ENCODE assay signal across 8 cellular contexts in genomic region chr11:126212089-126212660, GRCh38. TPM values are rescaled to one million over a fixed set of nuclear protein-coding genes. Genes with fewer than 3 reads are reported as not detected.
DNase-seq lines count a peak whose midpoint lies in the region; ATAC-seq and TF ChIP-seq lines count a peak whose summit lies in the region.

No MANE protein-coding gene starts in this region.

- no peaks in the 10 kb centered on the region for H3K79me1 ChIP-seq in neuronal stem cell (ENCODE audit: low read depth, low read length)

- BruUV-seq in Caco-2 (replicated peaks; lab: Mats Ljungman, UMichigan), result TSS peak; percentile 58

- no peaks in the 10 kb centered on the region for H3K27me3 Mint-ChIP-seq in Caco-2 (ENCODE audit: insufficient read depth, unreplicated experiment)

- ATAC-seq in HG03521 (IDR thresholded peaks at IDR 0.05; ENCODE audit: unreplicated experiment), result no peak

- H3K9me3 Mint-ChIP-seq in Caco-2 (ENCODE audit: unreplicated experiment), result no peaks in the 10 kb centered on the region

- no CpG with 5 or more reads among the region's 15 CpGs for WGBS in neuronal stem cell (ENCODE audit: extremely low coverage in 2 of 2, insufficient read length in 2 of 2, insufficient replicate concordance in 1 of 2), 2 donors

- H2BK12ac ChIP-seq in neuronal stem cell (ENCODE audit: low read length), result no peak overlapping the region

- no peak overlapping the region for H2AK5ac ChIP-seq in neuronal stem cell (ENCODE audit: low read depth, low read length)

- peak overlapping the region; percentile 66 for H3K23ac ChIP-seq in neuronal stem cell (ENCODE audit: low read depth, low read length, poor library complexity)

- peak overlapping the region; percentile 85 for H3K4me2 ChIP-seq in neuronal stem cell (ENCODE audit: insufficient read depth, low read length, poor library complexity, severe bottlenecking)

- H3K27me3 ChIP-seq in Caco-2 (replicated peaks; ENCODE audit: control insufficient read depth, insufficient read depth, low read length) (no peaks in the 10 kb centered on the region), endocrine pancreas (ENCODE audit: control insufficient read depth, insufficient read depth, low read length) (no peaks in the 10 kb centered on the region), neuronal stem cell (ENCODE audit: control insufficient read depth in 3 of 3, insufficient read depth in 3 of 3, low read depth in 1 of 3, low read length in 3 of 3) (no peaks in the 10 kb centered on the region)

- no peak overlapping the region for H4K8ac ChIP-seq in neuronal stem cell (ENCODE audit: low read depth, low read length)

- no peak overlapping the region for H2BK15ac ChIP-seq in neuronal stem cell (ENCODE audit: low read length)

- H3K14ac ChIP-seq in neuronal stem cell (ENCODE audit: low read length), result no peak overlapping the region

- H3K36me3 ChIP-seq in Caco-2 (ENCODE audit: control insufficient read depth, insufficient read depth, low read length), result peaks cover 4% of the 10 kb centered on the region; the same call in 1 of the 2 replicates
- H3K36me3 ChIP-seq in endocrine pancreas (ENCODE audit: control insufficient read depth, insufficient read depth, low read length), result no peaks in the 10 kb centered on the region
- H3K36me3 ChIP-seq in neuronal stem cell (replicated peaks in 1 of 2; ENCODE audit: control insufficient read depth in 2 of 2, insufficient read depth in 2 of 2, low read length in 2 of 2), result peaks cover 8 to 30% of the 10 kb centered on the region in 2 donors

- H3K9me3 ChIP-seq in Caco-2, result no peaks in the 10 kb centered on the region
- H3K9me3 ChIP-seq in endocrine pancreas (ENCODE audit: control insufficient read depth, low read length), result no peaks in the 10 kb centered on the region
- H3K9me3 ChIP-seq in neuronal stem cell (replicated peaks in 1 of 2; ENCODE audit: control insufficient read depth in 2 of 2, insufficient read depth in 1 of 2, low read depth in 1 of 2, low read length in 2 of 2), result no peaks in the 10 kb centered on the region

- POLR2A ChIA-PET in Caco-2 (lab: Charles Lee), result interaction anchor here (0.5 to 1.6 kb wide), 12 partner anchors 10 to 1590 kb away, joined by 3 to 8 read pairs (median 4); partner anchors contain the start of genes FOXRED1, PUS3, SRPRA and ST3GAL4

- peak overlapping the region; percentile 95 for H3K4me3 Mint-ChIP-seq in Caco-2 (ENCODE audit: unreplicated experiment)

- CTCF ChIA-PET in Caco-2 (lab: Charles Lee), result interaction anchor here (0.8 to 1.0 kb wide), 2 partner anchors 19 to 269 kb away, joined by 3 to 4 read pairs; no protein-coding TSS in a partner anchor

- TF ChIP-seq CTCF in Caco-2 (IDR thresholded peaks at IDR 0.05; ENCODE audit: insufficient read depth in 1 of 2, low read depth in 1 of 2, low read length in 1 of 2, severe bottlenecking in 1 of 2, unreplicated experiment in 1 of 2) (no peak), NB4 (IDR thresholded peaks at IDR 0.05; ENCODE audit: low read depth, low read length) (no peak)

- H3K9ac ChIP-seq in endocrine pancreas (ENCODE audit: control insufficient read depth, insufficient read depth, low read length) (peak overlapping the region; percentile 79), neuronal stem cell (ENCODE audit: low read depth, low read length, poor library complexity) (peak overlapping the region; percentile 84)

- no peak overlapping the region for H4K91ac ChIP-seq in neuronal stem cell (ENCODE audit: low read depth, low read length, poor library complexity)

- intact Hi-C loops in Caco-2 (cut with micrococcal nuclease; ENCODE audit: unreplicated experiment), result loop anchor here (5.0 kb wide), 1 partner anchor 150 kb away; the partner anchor contains the start of gene CDON

- peak overlapping the region; percentile 69 for H2BK5ac ChIP-seq in neuronal stem cell (ENCODE audit: low read length)

- H3K18ac ChIP-seq in neuronal stem cell (ENCODE audit: low read length), result peak overlapping the region; percentile 15

- no peak overlapping the region for H3K27ac ChIP-seq in neuronal stem cell (replicated peaks; ENCODE audit: low read length)

- H2BK120ac ChIP-seq in neuronal stem cell (ENCODE audit: low read depth, low read length), result no peak overlapping the region

- no peak for DNase-seq in Caco-2
- peak; percentile 16 for DNase-seq in NB4 (ENCODE audit: low read depth)
- DNase-seq in neuronal stem cell (ENCODE audit: low spot score), result no peak
- no peak for DNase-seq in mucosa of gallbladder (ENCODE audit: low spot score)
- DNase-seq in SW480 (ENCODE audit: low spot score), result no peak
- DNase-seq in SKM-1 treated with dmso at 0.1 percent for 144 hours (lab: John Stamatoyannopoulos, UW; ENCODE audit: unreplicated experiment), result no peak

- no peak overlapping the region for H3K4ac ChIP-seq in neuronal stem cell (ENCODE audit: low read length)

- no peak for TF ChIP-seq POLR2A in NB4 (IDR thresholded peaks at IDR 0.05; ENCODE audit: extremely low read depth, insufficient read length)

- H3K4me3 ChIP-seq in Caco-2 (ENCODE audit: low read depth, low read length) (peak overlapping the region; percentile 87), NB4 (ENCODE audit: low read depth, low read length) (peak overlapping the region; percentile 78), endocrine pancreas (ENCODE audit: control insufficient read depth, insufficient read depth, low read length) (peak overlapping the region; percentile 74), neuronal stem cell (ENCODE audit: low read length in 2 of 2) (peak overlapping the region; percentile 91 to 97)

- peak overlapping the region; percentile 93 for H3K27ac Mint-ChIP-seq in Caco-2 (ENCODE audit: unreplicated experiment)

- H2AFZ ChIP-seq in neuronal stem cell (ENCODE audit: low read length), result peak overlapping the region; percentile 96

- H3K4me1 Mint-ChIP-seq in Caco-2 (ENCODE audit: low read depth, unreplicated experiment), result peaks cover 21% of the 10 kb centered on the region

- peaks cover 37% of the 10 kb centered on the region for H3K36me3 Mint-ChIP-seq in Caco-2 (ENCODE audit: insufficient read depth, unreplicated experiment)

- H3K4me1 ChIP-seq in Caco-2 (peaks cover 11% of the 10 kb centered on the region; the same call in 1 of the 2 replicates), endocrine pancreas (ENCODE audit: control insufficient read depth, insufficient read depth, low read length) (peaks cover 8% of the 10 kb centered on the region), neuronal stem cell (ENCODE audit: control insufficient read depth in 2 of 2, insufficient read depth in 1 of 2, low read depth in 1 of 2, low read length in 2 of 2) (peaks cover 0 to 5% of the 10 kb centered on the region in 2 donors)

RNA-seq across cellular contexts. Expression of gene FAM118B, which starts 0.6 kb away (rescaled TPM):
- total RNA-seq in Caco-2 (2022), result 36.5 and 44.3 TPM in 2 replicates
- polyA plus RNA-seq in neuronal stem cell (2013, experiment 1 of 2), result 22.4 TPM
- polyA plus RNA-seq in neuronal stem cell (2013, experiment 2 of 2), result 22.5 TPM
- 19.3 TPM for total RNA-seq in mucosa of gallbladder

RNA-seq across cellular contexts. Expression of gene RPUSD4, which starts 0.7 kb away (rescaled TPM):
- 74.2 and 74.3 TPM in 2 replicates for total RNA-seq in Caco-2 (2022)
- 22.3 TPM for polyA plus RNA-seq in neuronal stem cell (2013, experiment 1 of 2)
- polyA plus RNA-seq in neuronal stem cell (2013, experiment 2 of 2), result 20.9 TPM
- 18.7 TPM for total RNA-seq in mucosa of gallbladder

RNA-seq across cellular contexts. Expression of gene SRPRA, which starts 56.5 kb away (rescaled TPM):
- 174 and 191 TPM in 2 replicates for total RNA-seq in Caco-2 (2022)
- 34.6 TPM for polyA plus RNA-seq in neuronal stem cell (2013, experiment 1 of 2)
- polyA plus RNA-seq in neuronal stem cell (2013, experiment 2 of 2), result 34.7 TPM
- 138 TPM for total RNA-seq in mucosa of gallbladder

RNA-seq across cellular contexts. Expression of gene FOXRED1, which starts 56.8 kb away (rescaled TPM):
- total RNA-seq in Caco-2 (2022), result 91.7 and 94.3 TPM in 2 replicates
- polyA plus RNA-seq in neuronal stem cell (2013, experiment 1 of 2), result 23.1 TPM
- polyA plus RNA-seq in neuronal stem cell (2013, experiment 2 of 2), result 23.5 TPM
- total RNA-seq in mucosa of gallbladder, result 29.3 TPM
